ENCODE assay signal across 22 cellular contexts in genomic region chr14:95014036-95014435, GRCh38.
"Had no signal": no experiment of that assay in that cellular context is flagged by ENCODE, and none has a peak within 500 bp of the region (broad histone marks: within the 10 kb centered on the region; RNA-seq: fewer than 3 reads in every experiment).

No MANE protein-coding gene starts in this region.

- H3K36me3 ChIP-seq: colonic mucosa, esophagus squamous epithelium, gastrocnemius medialis, gastroesophageal sphincter, heart left ventricle, heart right ventricle had no signal

- DNase-seq: colonic mucosa; cortex of kidney; dorsolateral prefrontal cortex; effector CD4-positive, alpha-beta T cell; effector CD8-positive, alpha-beta T cell; effector memory CD4-positive, alpha-beta T cell; effector memory CD8-positive, alpha-beta T cell; endodermal cell; erythroblast; esophagus squamous epithelium; foreskin fibroblast; foreskin keratinocyte; foreskin melanocyte; gastrocnemius medialis; glutamatergic neuron; head of caudate nucleus; heart left ventricle; heart right ventricle had no signal

- H3K27ac ChIP-seq: colonic mucosa, coronary artery, dorsolateral prefrontal cortex, epithelial cell of prostate, esophagus squamous epithelium, foreskin keratinocyte, gastrocnemius medialis, gastroesophageal sphincter, heart left ventricle, heart right ventricle had no signal

- H3K4me1 ChIP-seq: colonic mucosa, esophagus squamous epithelium, foreskin keratinocyte had no signal

- H3K4me3 ChIP-seq: colonic mucosa, coronary artery, dorsolateral prefrontal cortex, esophagus squamous epithelium, gastrocnemius medialis, gastroesophageal sphincter, heart left ventricle, heart right ventricle had no signal

- H3K9me3 ChIP-seq: colonic mucosa, esophagus squamous epithelium, gastrocnemius medialis had no signal

- H3K27me3 ChIP-seq: colonic mucosa, foreskin keratinocyte, gastrocnemius medialis, gastroesophageal sphincter, heart right ventricle had no signal

- ATAC-seq: effector memory CD8-positive, alpha-beta T cell; esophagus mucosa; foreskin keratinocyte; gastrocnemius medialis; gastroesophageal sphincter; heart left ventricle; heart right ventricle had no signal
